Comparison of ENCODE assay signal across 28 cellular contexts in genomic region chr18:7729858-7730257, GRCh38.
"Had no signal": no experiment of that assay in that cellular context is flagged by ENCODE, and none has a peak within 500 bp of the region (broad histone marks: within the 10 kb centered on the region; RNA-seq: fewer than 3 reads in every experiment).

No MANE protein-coding gene starts in this region.

- H3K27ac ChIP-seq: ascending aorta, SK-N-MC had no signal

- DNase-seq: activated CD4-positive, alpha-beta memory T cell treated with anti-CD3 and anti-CD28 coated beads for 36 hours; activated CD4-positive, alpha-beta T cell treated with anti-CD3 and anti-CD28 coated beads, Interleukin-2, amount 10 ng/mL, durations not matched to agents 7 days and 5 days; activated CD4-positive, CD25-positive, alpha-beta regulatory T cell; activated CD8-positive, alpha-beta memory T cell treated with anti-CD3 and anti-CD28 coated beads for 24 hours; activated effector memory CD4-positive, alpha-beta T cell treated with anti-CD3 and anti-CD28 coated beads, Interleukin-2, amount 50 U/mL, for 16 hours; activated naive CD4-positive, alpha-beta T cell treated with Interleukin-2 at 50 U/mL for 16 hours; activated naive CD8-positive, alpha-beta T cell treated with anti-CD3 and anti-CD28 coated beads, Interleukin-2, amount 50 U/mL, for 24 hours; activated T-cell treated with anti-CD3 and anti-CD28 coated beads, Interleukin-2, amount 50 U/mL, for 4 hours; amniotic stem cell; Karpas-422; NCI-H1105 treated with DMSO at 0.1 percent for 48 hours; NCI-H1436 treated with DMSO at 0.1 percent for 48 hours; NCI-H187; NCI-H2171; NCI-H226; NCI-H526 treated with DMSO at 0.1 percent for 48 hours; NK-92 treated with Interleukin-12 subunit alpha and Interleukin-12 subunit beta, amount 100 ng/mL, for 24 hours; OCI-M1; RPMI8226; T-cell; T-helper 2 cell; T1000 had no signal

- H3K4me3 ChIP-seq: ascending aorta, SK-N-MC had no signal

- H3K27me3 ChIP-seq: ascending aorta had no signal

- ATAC-seq: activated naive CD4-positive, alpha-beta T cell treated with anti-CD3 and anti-CD28 coated beads, Interleukin-2, amount 50 U/mL, for 72 hours; activated naive CD8-positive, alpha-beta T cell treated with anti-CD3 and anti-CD28 coated beads, Interleukin-2, amount 50 U/mL, for 24 hours; activated T-cell treated with anti-CD3 and anti-CD28 coated beads, Interleukin-2, amount 50 U/mL, for 4 hours; Panc1; Right ventricle myocardium inferior; T-cell had no signal

- H3K36me3 ChIP-seq: ascending aorta had no signal

- H3K9me3 ChIP-seq: ascending aorta had no signal

- FAIRE-seq: TTC549 had no signal
